In genomic region chr17:27656620-27657019, GRCh38 we compare ENCODE assay signal across 1 cellular context. TPM values are rescaled to one million over a fixed set of nuclear protein-coding genes. Genes with fewer than 3 reads are reported as not detected.
"Had no signal": no experiment of that assay in that cellular context is flagged by ENCODE, and none has a peak within 500 bp of the region (broad histone marks: within the 10 kb centered on the region; RNA-seq: fewer than 3 reads in every experiment).

No MANE protein-coding gene starts in this region.

RNA-seq across cellular contexts. Expression of gene LGALS9, which starts 25.6 kb away (rescaled TPM):
- total RNA-seq: SK-MEL-5 had no signal
